In the genomic region with DNA sequence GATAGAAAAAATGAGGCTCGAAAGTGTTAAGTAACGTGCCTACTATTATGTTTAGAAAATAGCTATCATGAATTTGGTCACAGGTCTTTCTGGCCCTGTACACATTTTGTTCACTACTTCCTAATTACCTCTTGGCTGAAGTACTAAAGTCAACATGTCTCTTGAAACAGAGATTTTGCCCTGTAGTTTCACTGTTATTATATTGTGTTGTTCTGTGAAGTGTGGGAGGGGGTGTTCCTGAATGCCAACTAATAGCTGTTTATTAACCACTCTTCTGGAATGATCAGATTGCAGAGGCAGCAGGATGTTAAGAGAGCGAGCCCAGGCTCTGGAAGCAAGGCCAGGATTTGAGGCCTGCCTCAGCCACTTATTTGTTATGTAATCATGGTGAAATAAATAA, we compare ENCODE assay signal across 26 cellular contexts.
DNase-seq lines count a peak whose midpoint lies in the region; ATAC-seq lines count a peak whose summit lies in the region.
"Had no signal": no experiment of that assay in that cellular context is flagged by ENCODE, and none has a peak within 500 bp of the region (broad histone marks: within the 10 kb centered on the region; RNA-seq: fewer than 3 reads in every experiment).

No MANE protein-coding gene starts in this region.

- DNase-seq in DMS153 treated with DMSO at 0.1 percent for 48 hours (lab: John Stamatoyannopoulos, UW; ENCODE audit: unreplicated experiment) (peak; percentile 39), NCI-H1417 (lab: John Stamatoyannopoulos, UW) (peak in 2 of 3 experiments; percentile 80 to 97), NCI-H2196 (lab: John Stamatoyannopoulos, UW; ENCODE audit: unreplicated experiment) (peak; percentile 53), left kidney (ENCODE audit: low read depth, low spot score) (peak; percentile 21), NCI-H187 treated with DMSO at 0.1 percent for 48 hours (lab: John Stamatoyannopoulos, UW) (no peak), RKO (ENCODE audit: low spot score) (no peak)
- DNase-seq: ACHN; activated CD4-positive, alpha-beta T cell treated with anti-CD3 and anti-CD28 coated beads for 4 hours; amygdala; brain microvascular endothelial cell; CD8-positive, alpha-beta T cell; gastrocnemius medialis; kidney; midbrain; naive B cell; NCI-H2171 treated with DMSO at 0.1 percent for 48 hours; NCI-H82; right lobe of liver; stimulated activated CD4-positive, alpha-beta T cell treated with anti-CD3 and anti-CD28 coated beads, Interleukin-4, amount 100 ng/mL, for 1 hour; stomach; T-cell; WERI-Rb-1 had no signal

- no peak for ATAC-seq in GM21717 (IDR thresholded peaks at IDR 0.05; ENCODE audit: unreplicated experiment)
- ATAC-seq: activated naive CD4-positive, alpha-beta T cell treated with anti-CD3 and anti-CD28 coated beads, Interleukin-2, amount 50 U/mL, for 72 hours; CD8-positive, alpha-beta T cell; gastrocnemius medialis; HCT116; HepG2; right lobe of liver; T-cell had no signal

Comparison
In these comparisons a context has a peak if more than half of its experiments do, and no peak if none do; other contexts are left out.
1. DNase-seq: peak in DMS153 treated with DMSO at 0.1 percent for 48 hours (single experiment), NCI-H1417 (2 of 3), NCI-H2196 (single experiment) and left kidney (single experiment); none in NCI-H187 treated with DMSO at 0.1 percent for 48 hours (single experiment) and RKO (single experiment).